ENCODE assay signal across 30 cellular contexts in genomic region chr12:71955946-71956345, GRCh38. TPM values are rescaled to one million over a fixed set of nuclear protein-coding genes. Genes with fewer than 3 reads are reported as not detected.
A peak's percentile ranks its signal among the peaks of the same experiment; 100 is the strongest.
DNase-seq lines count a peak whose midpoint lies in the region; ATAC-seq and TF ChIP-seq lines count a peak whose summit lies in the region.
"Had no signal": no experiment of that assay in that cellular context is flagged by ENCODE, and none has a peak within 500 bp of the region (broad histone marks: within the 10 kb centered on the region; RNA-seq: fewer than 3 reads in every experiment).

No MANE protein-coding gene starts in this region.

- ATAC-seq in activated CD4-positive, alpha-beta T cell treated with anti-CD3 and anti-CD28 coated beads for 36 hours = no peak
- ATAC-seq: body of pancreas, left colon had no signal

- CTCF ChIA-PET in activated CD4-positive, alpha-beta T cell treated with anti-CD3 and anti-CD28 coated beads for 36 hours (lab: Charles Lee) = no interaction called here

- POLR2A ChIA-PET in activated CD4-positive, alpha-beta T cell treated with anti-CD3 and anti-CD28 coated beads for 36 hours (lab: Charles Lee) = no interaction called here

- no peaks in the 10 kb centered on the region for H3K27me3 ChIP-seq in brain microvascular endothelial cell (replicated peaks)
- H3K27me3 ChIP-seq: body of pancreas, SJCRH30, vagina had no signal

- intact Hi-C loops in activated CD4-positive, alpha-beta T cell treated with anti-CD3 and anti-CD28 coated beads for 36 hours (cut with DNase I, micrococcal nuclease) = no loop called here

- H3K36me3 Mint-ChIP-seq in HFFc6 (ENCODE audit: low read depth) (no peaks in the 10 kb centered on the region), type B pancreatic cell (no peaks in the 10 kb centered on the region)
- no peaks in the 10 kb centered on the region for H3K36me3 Mint-ChIP-seq in activated CD4-positive, alpha-beta T cell treated with anti-CD3 and anti-CD28 coated beads for 36 hours (ENCODE audit: low read depth)
- H3K36me3 Mint-ChIP-seq: activated CD4-positive, alpha-beta memory T cell treated with anti-CD3 and anti-CD28 coated beads for 36 hours; activated naive CD8-positive, alpha-beta T cell treated with anti-CD3 and anti-CD28 coated beads for 36 hours; naive B cell had no signal

- in situ Hi-C loops in brain microvascular endothelial cell (cut with HindIII; ENCODE audit: low pct_ligation_motif_present, low sequenced_read_pairs) = no loop called here

- H3K27ac ChIP-seq in brain microvascular endothelial cell = no peak overlapping the region
- H3K27ac ChIP-seq: A549, body of pancreas, KMS-11, PC-9, SJCRH30, suprapubic skin, vagina had no signal

- peaks cover 1% of the 10 kb centered on the region; the same call in 1 of the 2 replicates for H3K27me3 Mint-ChIP-seq in HFFc6 (ENCODE audit: insufficient read depth)
- peaks cover 3% of the 10 kb centered on the region for H3K27me3 Mint-ChIP-seq in type B pancreatic cell
- peaks cover 8% of the 10 kb centered on the region for H3K27me3 Mint-ChIP-seq in activated CD4-positive, alpha-beta T cell treated with anti-CD3 and anti-CD28 coated beads for 36 hours

- H3K9me3 Mint-ChIP-seq in HFFc6 (no peaks in the 10 kb centered on the region), type B pancreatic cell (no peaks in the 10 kb centered on the region)
- H3K9me3 Mint-ChIP-seq in activated CD4-positive, alpha-beta T cell treated with anti-CD3 and anti-CD28 coated beads for 36 hours (ENCODE audit: low read depth) = no peaks in the 10 kb centered on the region
- H3K9me3 Mint-ChIP-seq: activated CD4-positive, alpha-beta memory T cell treated with anti-CD3 and anti-CD28 coated beads for 36 hours; activated naive CD8-positive, alpha-beta T cell treated with anti-CD3 and anti-CD28 coated beads for 36 hours had no signal

- H3K4me3 Mint-ChIP-seq in HFFc6 (no peak overlapping the region), type B pancreatic cell (no peak overlapping the region)
- no peak overlapping the region for H3K4me3 Mint-ChIP-seq in activated CD4-positive, alpha-beta T cell treated with anti-CD3 and anti-CD28 coated beads for 36 hours
- H3K4me3 Mint-ChIP-seq: activated CD4-positive, alpha-beta memory T cell treated with anti-CD3 and anti-CD28 coated beads for 36 hours; activated naive CD8-positive, alpha-beta T cell treated with anti-CD3 and anti-CD28 coated beads for 36 hours; naive B cell had no signal

- peak overlapping the region; percentile 89 for H3K27ac Mint-ChIP-seq in HFFc6
- no peak overlapping the region for H3K27ac Mint-ChIP-seq in type B pancreatic cell
- H3K27ac Mint-ChIP-seq in activated CD4-positive, alpha-beta T cell treated with anti-CD3 and anti-CD28 coated beads for 36 hours = no peak overlapping the region
- H3K27ac Mint-ChIP-seq: activated CD4-positive, alpha-beta memory T cell treated with anti-CD3 and anti-CD28 coated beads for 36 hours; activated naive CD8-positive, alpha-beta T cell treated with anti-CD3 and anti-CD28 coated beads for 36 hours; naive B cell had no signal

- H3K4me3 ChIP-seq in brain microvascular endothelial cell (ENCODE audit: low read depth, low read length) = no peak overlapping the region
- no peak overlapping the region for H3K4me3 ChIP-seq in foreskin fibroblast (ENCODE audit: low read depth in 1 of 2, low read length in 2 of 2)
- H3K4me3 ChIP-seq: A549, body of pancreas, PC-9, SJCRH30, suprapubic skin, vagina had no signal

- no peak for TF ChIP-seq CTCF in HFFc6 (IDR thresholded peaks at IDR 0.05)
- TF ChIP-seq CTCF in brain microvascular endothelial cell (IDR thresholded peaks at IDR 0.05; ENCODE audit: low read depth, low read length, missing control alignments) = no peak
- TF ChIP-seq CTCF in foreskin fibroblast (IDR thresholded peaks at IDR 0.05; ENCODE audit: low read depth, low read length) = no peak
- no peak for TF ChIP-seq CTCF in type B pancreatic cell (conservative IDR thresholded peaks at IDR 0.05)

- DNase-seq in AG08396 (ENCODE audit: low spot score) = peak; percentile 56
- peak; percentile 82 for DNase-seq in HFFc6
- peak; percentile 24 for DNase-seq in brain microvascular endothelial cell
- peak; percentile 31 to 52 for DNase-seq in foreskin fibroblast
- no peak for DNase-seq in type B pancreatic cell (ENCODE audit: extremely low spot score, unreplicated experiment)
- no peak for DNase-seq in NCI-H1436 (lab: John Stamatoyannopoulos, UW)
- DNase-seq in nucleus accumbens (lab: John Stamatoyannopoulos, UW) = no peak
- no peak for DNase-seq in activated CD4-positive, alpha-beta T cell treated with anti-CD3 and anti-CD28 coated beads for 36 hours
- DNase-seq: activated CD4-positive, alpha-beta memory T cell treated with anti-CD3 and anti-CD28 coated beads for 36 hours; activated CD4-positive, CD25-positive, alpha-beta regulatory T cell; activated CD8-positive, alpha-beta memory T cell treated with anti-CD3 and anti-CD28 coated beads, Interleukin-2, amount 50 U/mL, for 48 hours; activated naive CD8-positive, alpha-beta T cell treated with anti-CD3 and anti-CD28 coated beads for 36 hours; body of pancreas; Calu3; effector CD8-positive, alpha-beta T cell; glutamatergic neuron; left colon; naive B cell; NCI-H146; NCI-H510A treated with DMSO at 0.1 percent for 48 hours; NK-92 treated with Interleukin-12 subunit alpha and Interleukin-12 subunit beta, amount 100 ng/mL, for 24 hours; PC-9; SJCRH30; small intestine; stimulated activated CD4-positive, alpha-beta T cell treated with anti-CD3 and anti-CD28 coated beads, Interleukin-1b, Interleukin-23, amount 100 ng/mL, for 48 hours had no signal

- H3K36me3 ChIP-seq in brain microvascular endothelial cell (replicated peaks) = no peaks in the 10 kb centered on the region
- H3K36me3 ChIP-seq: SJCRH30, suprapubic skin, vagina had no signal

- H3K4me1 Mint-ChIP-seq in HFFc6 (ENCODE audit: low read depth) (peaks cover 58% of the 10 kb centered on the region), type B pancreatic cell (ENCODE audit: unreplicated experiment) (peaks cover 16% of the 10 kb centered on the region)
- H3K4me1 Mint-ChIP-seq in activated CD4-positive, alpha-beta T cell treated with anti-CD3 and anti-CD28 coated beads for 36 hours = no peaks in the 10 kb centered on the region
- H3K4me1 Mint-ChIP-seq: naive B cell had no signal

RNA-seq across cellular contexts. Expression of gene TPH2, which starts 17.3 kb away (rescaled TPM):
- total RNA-seq in HFFc6 (2021; fragmentation: NEBNext Ultra II Directional; extraction: Animal tissue kit (Norgen Biotek cat#: 25700)) = not detected
- total RNA-seq in type B pancreatic cell (ENCODE audit: low replicate concordance) = 0.45 TPM in 1 of 2 replicates, not detected in the other
- not detected for total RNA-seq in activated CD4-positive, alpha-beta T cell treated with anti-CD3 and anti-CD28 coated beads for 36 hours
- total RNA-seq: activated CD4-positive, alpha-beta memory T cell treated with anti-CD3 and anti-CD28 coated beads for 36 hours; activated naive CD8-positive, alpha-beta T cell treated with anti-CD3 and anti-CD28 coated beads for 36 hours; left colon; omental fat pad; PC-9; SJCRH30; suprapubic skin; vagina had no signal

Comparison
In these comparisons a context has a peak if more than half of its experiments do, and no peak if none do; other contexts are left out.
1. DNase-seq: peak in AG08396 (single experiment), HFFc6 (single experiment), brain microvascular endothelial cell (single experiment) and foreskin fibroblast (2 of 2); none in type B pancreatic cell (single experiment), NCI-H1436 (single experiment), nucleus accumbens (0 of 56) and activated CD4-positive, alpha-beta T cell treated with anti-CD3 and anti-CD28 coated beads for 36 hours (single experiment).